In the genomic region with DNA sequence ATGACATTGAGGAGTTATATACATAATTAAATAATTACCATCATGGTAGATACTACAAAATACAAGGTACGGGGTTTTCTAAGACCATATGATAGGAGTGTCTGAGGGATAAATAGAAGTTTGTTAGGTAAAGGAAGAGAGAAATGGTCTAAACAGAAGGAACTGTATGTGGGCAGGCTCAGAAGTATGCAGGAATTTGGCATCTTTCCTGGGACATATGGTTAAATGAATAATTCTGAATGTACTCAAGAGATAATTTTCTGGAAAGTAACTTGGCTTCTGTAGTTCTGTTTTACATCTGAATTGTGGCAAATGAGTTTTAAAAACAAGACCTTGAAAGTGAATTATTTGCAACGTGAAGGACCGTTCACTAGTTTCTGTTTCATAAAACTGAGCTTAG, we compare ENCODE assay signal across 20 cellular contexts. TPM values are rescaled to one million over a fixed set of nuclear protein-coding genes. Genes with fewer than 3 reads are reported as not detected.
DNase-seq lines count a peak whose midpoint lies in the region; ATAC-seq, FAIRE-seq and TF ChIP-seq lines count a peak whose summit lies in the region.
"Had no signal": no experiment of that assay in that cellular context is flagged by ENCODE, and none has a peak within 500 bp of the region (broad histone marks: within the 10 kb centered on the region; RNA-seq: fewer than 3 reads in every experiment).

No MANE protein-coding gene starts in this region.

- no peak overlapping the region for H3K4me2 ChIP-seq in GM23338

- TF ChIP-seq CTCF in lower lobe of right lung (IDR thresholded peaks at IDR 0.05) (no peak), GM23338 (conservative IDR thresholded peaks at IDR 0.05; ENCODE audit: low read depth in 2 of 2) (no peak)

- peaks cover 8% of the 10 kb centered on the region for H3K79me2 ChIP-seq in GM23338 (replicated peaks; ENCODE audit: insufficient read depth)

- peaks cover 8% of the 10 kb centered on the region; the same call in 1 of the 2 replicates for H3K9me2 ChIP-seq in GM23338 (ENCODE audit: insufficient read depth)

- no peaks in the 10 kb centered on the region for H3K9me3 ChIP-seq in lower lobe of right lung
- H3K9me3 ChIP-seq: sigmoid colon had no signal

- peaks cover 28% of the 10 kb centered on the region for H3K4me1 Mint-ChIP-seq in GM23338

- intact Hi-C loops in lower lobe of right lung (cut with DNase I), result no loop called here

- no peak overlapping the region for H3K4me3 ChIP-seq in skeletal muscle cell (ENCODE audit: low read depth, low read length)
- H3K4me3 ChIP-seq in lower lobe of right lung, result no peak overlapping the region
- no peak overlapping the region for H3K4me3 ChIP-seq in GM23338
- H3K4me3 ChIP-seq: sigmoid colon had no signal

- H3F3A ChIP-seq in GM23338 (replicated peaks; ENCODE audit: low read depth), result no peaks in the 10 kb centered on the region

- no peaks in the 10 kb centered on the region; the same call in 1 of the 2 replicates for H4K20me1 ChIP-seq in GM23338 (replicated peaks; ENCODE audit: insufficient read depth)

- peaks cover under 1% of the 10 kb centered on the region for H3K27me3 Mint-ChIP-seq in GM23338 (ENCODE audit: insufficient read depth, low read depth, poor library complexity)

- ATAC-seq in HG03442 (IDR thresholded peaks at IDR 0.05; ENCODE audit: unreplicated experiment) (no peak), lower lobe of right lung (no peak), GM23338 (no peak)
- ATAC-seq: left colon had no signal

- no peak overlapping the region for H3K4me3 Mint-ChIP-seq in GM23338
- H3K4me3 Mint-ChIP-seq: activated naive CD4-positive, alpha-beta T cell treated with anti-CD3 and anti-CD28 coated beads for 36 hours had no signal

- FAIRE-seq in GM19239 (lab: Jason Lieb, UNC), result peak; percentile 14
- FAIRE-seq: H54 had no signal

- H3K27ac Mint-ChIP-seq in GM23338, result no peak overlapping the region
- H3K27ac Mint-ChIP-seq: activated naive CD4-positive, alpha-beta T cell treated with anti-CD3 and anti-CD28 coated beads for 36 hours had no signal

- DNase-seq in GM19239 (ENCODE audit: insufficient read length, low spot score) (no peak), amniotic epithelial cell (ENCODE audit: low read depth) (peak; percentile 97), fibroblast of the conjunctiva (ENCODE audit: low read depth) (peak; percentile 69), skeletal muscle cell (ENCODE audit: low read depth) (peak; percentile 73), lower lobe of right lung (no peak), GM23338 (ENCODE audit: low spot score) (no peak), cerebellum (ENCODE audit: low spot score) (no peak)
- DNase-seq: activated naive CD4-positive, alpha-beta T cell treated with anti-CD3 and anti-CD28 coated beads for 36 hours; GF-D8; left colon; NCI-H1417; NCI-H2171; NCI-H774; occipital lobe; RPMI8226; sigmoid colon; stimulated activated CD4-positive, alpha-beta T cell treated with anti-CD3 and anti-CD28 coated beads, Interleukin-4, amount 100 ng/mL, for 24 hours; stimulated activated CD8-positive, alpha-beta memory T cell treated with anti-CD3 and anti-CD28 coated beads, Interleukin-4, amount 100 ng/mL, for 48 hours had no signal

- H3K27ac ChIP-seq in lower lobe of right lung (no peak overlapping the region), GM23338 (ENCODE audit: low read depth) (no peak overlapping the region)
- H3K27ac ChIP-seq: sigmoid colon had no signal

- H3K36me3 Mint-ChIP-seq in GM23338 (ENCODE audit: low read depth), result peaks cover 4% of the 10 kb centered on the region; the same call in 1 of the 3 replicates

- H3K4me1 ChIP-seq in lower lobe of right lung (peaks cover 78% of the 10 kb centered on the region), GM23338 (ENCODE audit: insufficient read depth) (peaks cover 30% of the 10 kb centered on the region)
- H3K4me1 ChIP-seq: sigmoid colon had no signal

- no peak overlapping the region for H2AFZ ChIP-seq in GM23338

- no peaks in the 10 kb centered on the region for H3K36me3 ChIP-seq in lower lobe of right lung
- no peaks in the 10 kb centered on the region for H3K36me3 ChIP-seq in GM23338 (ENCODE audit: insufficient read depth)
- H3K36me3 ChIP-seq: sigmoid colon had no signal

- H3K27me3 ChIP-seq in lower lobe of right lung (ENCODE audit: low read depth) (no peaks in the 10 kb centered on the region), GM23338 (ENCODE audit: insufficient read depth) (no peaks in the 10 kb centered on the region)
- H3K27me3 ChIP-seq: sigmoid colon had no signal

- peaks cover 4% of the 10 kb centered on the region; the same call in 2 of the 3 replicates for H3K9me3 Mint-ChIP-seq in GM23338
- H3K9me3 Mint-ChIP-seq: activated naive CD4-positive, alpha-beta T cell treated with anti-CD3 and anti-CD28 coated beads for 36 hours had no signal

TF ChIP-seq in GM23338, 12 proteins besides CTCF, POLR2A, EP300 and RAD21:
- no peak for TF ChIP-seq JUNB (IDR thresholded peaks at IDR 0.05; ENCODE audit: unreplicated experiment)

RNA-seq across cellular contexts. Expression of a gene that starts 17.5 kb away (rescaled TPM):
- 93.6 TPM for total RNA-seq in lower lobe of right lung
- total RNA-seq in GM23338 (2014; rRNA removed; shearing (Covaris generic)), result 23.5 and 35.3 TPM in 2 replicates
- 21.4 and 21.8 TPM in 2 replicates for polyA plus RNA-seq in GM23338 (2016; fragmentation: Nextera tagmentation; extraction: Ambion mirVana)
- total RNA-seq in cerebellum, result 3.4 TPM

Comparison
In these comparisons a context has a peak if more than half of its experiments do, and no peak if none do; other contexts are left out.
1. DNase-seq: peak in amniotic epithelial cell (single experiment), fibroblast of the conjunctiva (single experiment) and skeletal muscle cell (single experiment); none in GM19239 (single experiment), lower lobe of right lung (single experiment), GM23338 (single experiment) and cerebellum (single experiment).